Comparison of ENCODE assay signal across 19 cellular contexts in genomic region chr3:73637042-73637441, GRCh38. TPM values are rescaled to one million over a fixed set of nuclear protein-coding genes. Genes with fewer than 3 reads are reported as not detected.
A peak's percentile ranks its signal among the peaks of the same experiment; 100 is the strongest.
DNase-seq lines count a peak whose midpoint lies in the region; ATAC-seq and TF ChIP-seq lines count a peak whose summit lies in the region.
"Had no signal": no experiment of that assay in that cellular context is flagged by ENCODE, and none has a peak within 500 bp of the region (broad histone marks: within the 10 kb centered on the region; RNA-seq: fewer than 3 reads in every experiment).

No MANE protein-coding gene starts in this region.

- H3K27ac ChIP-seq in lower lobe of right lung, result no peak overlapping the region
- H3K27ac ChIP-seq: A549, body of pancreas, upper lobe of left lung had no signal

- H3K27me3 Mint-ChIP-seq in brain, result no peaks in the 10 kb centered on the region
- H3K27me3 Mint-ChIP-seq: CD8-positive, alpha-beta memory T cell had no signal

- no peaks in the 10 kb centered on the region for H3K36me3 Mint-ChIP-seq in brain
- H3K36me3 Mint-ChIP-seq: CD8-positive, alpha-beta memory T cell had no signal

- H3K4me1 Mint-ChIP-seq in brain, result peaks cover 20% of the 10 kb centered on the region
- H3K4me1 Mint-ChIP-seq: CD8-positive, alpha-beta memory T cell had no signal

- H3K4me3 Mint-ChIP-seq in brain, result no peak overlapping the region
- H3K4me3 Mint-ChIP-seq: activated naive CD4-positive, alpha-beta T cell treated with anti-CD3 and anti-CD28 coated beads for 36 hours; CD8-positive, alpha-beta memory T cell had no signal

- H3K9me3 Mint-ChIP-seq in brain, result no peaks in the 10 kb centered on the region
- H3K9me3 Mint-ChIP-seq: activated naive CD4-positive, alpha-beta T cell treated with anti-CD3 and anti-CD28 coated beads for 36 hours had no signal

- TF ChIP-seq CTCF in brain (conservative IDR thresholded peaks at IDR 0.05) (no peak), lower lobe of right lung (IDR thresholded peaks at IDR 0.05) (no peak)

- DNase-seq in NCI-H1417 (lab: John Stamatoyannopoulos, UW) (peak in 2 of 3 experiments; percentile 1 to 48), NCI-H1417 treated with DMSO at 0.1 percent for 48 hours (lab: John Stamatoyannopoulos, UW) (no peak), HT1080 (ENCODE audit: low read depth) (peak; percentile 42), pons (ENCODE audit: low spot score) (peak; percentile 7), lower lobe of right lung (no peak)
- no peak for DNase-seq in stimulated activated CD4-positive, alpha-beta T cell treated with anti-CD3 and anti-CD28 coated beads, Interleukin-1b, Interleukin-23, amount 100 ng/mL, for 48 hours
- DNase-seq: activated naive CD4-positive, alpha-beta T cell treated with anti-CD3 and anti-CD28 coated beads for 36 hours; body of pancreas; CD8-positive, alpha-beta memory T cell; dorsolateral prefrontal cortex; esophagus squamous epithelium; NCI-H187; NCI-H82; stimulated activated CD4-positive, alpha-beta T cell treated with anti-CD3 and anti-CD28 coated beads, Interleukin-4, amount 100 ng/mL, for 4 hours; T-helper 1 cell; upper lobe of left lung had no signal

- no peaks in the 10 kb centered on the region for H3K36me3 ChIP-seq in lower lobe of right lung
- H3K36me3 ChIP-seq: esophagus squamous epithelium, upper lobe of left lung had no signal

- intact Hi-C loops in lower lobe of right lung (cut with DNase I), result no loop called here

- ATAC-seq in GM18858 (IDR thresholded peaks at IDR 0.05; ENCODE audit: unreplicated experiment) (no peak), lower lobe of right lung (no peak)
- ATAC-seq: A549, body of pancreas had no signal

- H3K4me3 ChIP-seq in lower lobe of right lung, result no peak overlapping the region
- H3K4me3 ChIP-seq: A549, body of pancreas, dorsolateral prefrontal cortex, esophagus squamous epithelium, upper lobe of left lung had no signal

- no peaks in the 10 kb centered on the region for H3K4me1 ChIP-seq in lower lobe of right lung
- H3K4me1 ChIP-seq: A549, body of pancreas, upper lobe of left lung had no signal

- H3K9me3 ChIP-seq in lower lobe of right lung, result no peaks in the 10 kb centered on the region
- H3K9me3 ChIP-seq: A549, body of pancreas, esophagus squamous epithelium, upper lobe of left lung had no signal

- H3K27me3 ChIP-seq in lower lobe of right lung (ENCODE audit: low read depth), result no peaks in the 10 kb centered on the region
- H3K27me3 ChIP-seq: body of pancreas, dorsolateral prefrontal cortex, esophagus squamous epithelium, upper lobe of left lung had no signal

- H3K27ac Mint-ChIP-seq in brain, result peak overlapping the region in 3 of 5 experiments; percentile 88 to 96 (median 92)
- H3K27ac Mint-ChIP-seq: activated naive CD4-positive, alpha-beta T cell treated with anti-CD3 and anti-CD28 coated beads for 36 hours; CD8-positive, alpha-beta memory T cell had no signal

RNA-seq across cellular contexts. Expression of gene PDZRN3, which starts 12.3 kb away (rescaled TPM):
- total RNA-seq in HT1080 (2014; rRNA removed; shearing (Covaris generic)), result 0.33 and 0.55 TPM in 2 replicates
- 2.9 and 3.0 TPM in 2 replicates for polyA plus RNA-seq in HT1080 (2015; cell fraction: cytosol; rRNA removed)
- polyA plus RNA-seq in HT1080 (2015; cell fraction: nucleus; rRNA removed), result 2.3 and 4.0 TPM in 2 replicates
- 14.2 TPM for polyA plus RNA-seq in brain (ENCODE audit: insufficient read depth, low read depth, low replicate concordance)
- 16.0 TPM for total RNA-seq in lower lobe of right lung
- total RNA-seq: activated naive CD4-positive, alpha-beta T cell treated with anti-CD3 and anti-CD28 coated beads for 36 hours; CD8-positive, alpha-beta memory T cell had no signal
- polyA plus RNA-seq: A549; CD8-positive, alpha-beta memory T cell had no signal

Comparison
In these comparisons a context has a peak if more than half of its experiments do, and no peak if none do; other contexts are left out.
1. DNase-seq: peak in NCI-H1417 (2 of 3), HT1080 (single experiment) and pons (single experiment); none in NCI-H1417 treated with DMSO at 0.1 percent for 48 hours (single experiment), stimulated activated CD4-positive, alpha-beta T cell treated with anti-CD3 and anti-CD28 coated beads, Interleukin-1b, Interleukin-23, amount 100 ng/mL, for 48 hours (single experiment) and lower lobe of right lung (single experiment).
2. RNA of gene PDZRN3, which starts 12.3 kb away (total RNA-seq): 16.0 TPM in lower lobe of right lung (single experiment); 0.33 to 0.55 TPM in HT1080; every median in the first group is over 10 times any median in the second.